In the genomic region with DNA sequence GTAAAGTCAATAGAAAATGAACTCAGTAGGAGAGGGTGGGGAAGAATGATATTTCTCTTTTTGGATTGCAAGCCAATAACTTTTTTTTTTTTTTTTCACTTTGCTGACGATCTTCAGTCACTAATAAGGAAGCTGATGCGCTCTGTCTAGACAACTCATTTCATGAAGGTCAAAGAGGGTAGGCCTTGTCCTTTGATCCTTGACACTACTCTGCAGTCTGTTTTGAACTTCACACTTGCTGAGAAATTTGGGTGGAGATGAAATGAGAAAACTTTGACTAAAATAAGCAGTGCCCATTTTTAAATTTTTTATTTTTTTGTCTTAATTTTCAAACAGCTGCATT, we compare ENCODE assay signal across 1 cellular context.
TF ChIP-seq lines count a peak whose summit lies in the region.

No MANE protein-coding gene starts in this region.

TF ChIP-seq in HepG2, 621 proteins besides CTCF, POLR2A, EP300 and RAD21:
- TF ChIP-seq KDM6A (CRISPR knock-in tag; IDR thresholded peaks at IDR 0.05; ENCODE audit: low read depth) (no peak), ZNF768 (CRISPR knock-in tag; IDR thresholded peaks at IDR 0.05) (no peak), HOXA3 (CRISPR knock-in tag; IDR thresholded peaks at IDR 0.05) (no peak), NFYB (CRISPR knock-in tag; IDR thresholded peaks at IDR 0.05) (no peak)
